8 cellular contexts compared by ENCODE assay signal in the genomic region with DNA sequence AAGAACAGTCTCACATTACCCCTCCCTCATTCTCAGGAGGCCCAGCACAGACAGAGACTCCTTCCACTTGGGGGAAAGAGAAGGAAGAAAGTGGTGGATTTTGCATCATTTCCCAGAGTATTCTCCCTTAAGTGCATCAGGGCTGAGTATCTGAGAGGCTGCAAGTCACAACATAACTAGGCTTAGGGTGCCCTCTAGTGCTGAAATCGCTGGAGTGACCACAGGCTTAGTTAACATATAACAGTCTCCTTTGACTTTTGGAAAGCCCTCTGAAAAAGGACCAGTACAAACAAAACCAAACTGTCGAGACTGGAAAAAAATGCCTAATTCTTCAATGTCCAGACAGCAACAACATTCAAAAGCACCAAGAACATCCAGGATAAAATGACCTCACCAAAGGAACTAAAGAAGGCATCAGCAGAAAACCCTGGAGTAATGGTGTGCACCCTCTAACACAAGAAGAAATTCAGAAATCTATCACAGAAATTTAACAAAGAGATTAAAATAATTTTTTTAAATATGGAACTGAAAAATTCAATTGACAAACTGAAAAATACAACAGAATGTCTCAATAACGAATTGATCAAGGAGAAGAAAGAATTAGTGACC.
DNase-seq lines count a peak whose midpoint lies in the region; ATAC-seq, FAIRE-seq and TF ChIP-seq lines count a peak whose summit lies in the region.

No MANE protein-coding gene starts in this region.

- TF ChIP-seq EP300 in K562 (IDR thresholded peaks at IDR 0.05; ENCODE audit: low read length) = no peak

- no peaks in the 10 kb centered on the region for H3K4me1 Mint-ChIP-seq in T-helper 17 cell

- POLR2A ChIA-PET in K562 (lab: Yijun Ruan, JAX) = no interaction called here

- no peak overlapping the region for H3K4me3 ChIP-seq in GM23248
- H3K4me3 ChIP-seq in OCI-LY1 (ENCODE audit: low read depth, low read length, poor library complexity, severe bottlenecking) = no peak overlapping the region
- no peak overlapping the region for H3K4me3 ChIP-seq in K562

- no peak overlapping the region for H3K27ac Mint-ChIP-seq in T-helper 17 cell

- H3K9me2 ChIP-seq in GM23248 (ENCODE audit: insufficient read depth) = no peaks in the 10 kb centered on the region
- no peaks in the 10 kb centered on the region for H3K9me2 ChIP-seq in OCI-LY1 (ENCODE audit: low read depth, low read length)

- no peaks in the 10 kb centered on the region for H3K9me3 ChIP-seq in GM23248 (ENCODE audit: low read depth)
- H3K9me3 ChIP-seq in OCI-LY1 (ENCODE audit: low read length) = no peaks in the 10 kb centered on the region
- H3K9me3 ChIP-seq in K562 (replicated peaks; ENCODE audit: control insufficient read depth, insufficient read depth, low read depth, low read length) = no peaks in the 10 kb centered on the region; the same call in 1 of the 2 replicates
- no peaks in the 10 kb centered on the region for H3K9me3 ChIP-seq in T-helper 17 cell (ENCODE audit: control insufficient read depth, low read length, poor library complexity, severe bottlenecking)

- peak; percentile 9 to 37 (median 25) for DNase-seq in stimulated activated CD4-positive, alpha-beta T cell treated with anti-CD3 and anti-CD28 coated beads, Interleukin-12 subunit alpha, Interleukin-12 subunit beta, amount 100 ng/mL, for 48 hours (ENCODE audit: low read depth in 2 of 3, low spot score in 1 of 3)
- no peak for DNase-seq in stimulated activated CD4-positive, alpha-beta T cell treated with anti-CD3 and anti-CD28 coated beads, Interleukin-12 subunit alpha, Interleukin-12 subunit beta, amount 100 ng/mL, for 4 hours
- DNase-seq in GM23248 (peak; percentile 76), HuH-7 (ENCODE audit: low spot score) (peak; percentile 15), K562 (ENCODE audit: extremely low read depth in 1 of 4, low spot score in 3 of 4) (peak; percentile 12 to 45 (median 18)), left lobe of liver (ENCODE audit: low spot score) (peak; percentile 64), T-helper 17 cell (no peak)

- H3K27me3 Mint-ChIP-seq in T-helper 17 cell = no peaks in the 10 kb centered on the region

- no peaks in the 10 kb centered on the region for H3K9me1 ChIP-seq in K562 (ENCODE audit: control insufficient read depth, insufficient read depth, low read length)

- H3K36me3 ChIP-seq in GM23248 (ENCODE audit: low read depth) (no peaks in the 10 kb centered on the region), OCI-LY1 (ENCODE audit: insufficient read depth, low read length) (no peaks in the 10 kb centered on the region), K562 (ENCODE audit: control insufficient read depth, insufficient read depth, low read length) (no peaks in the 10 kb centered on the region)

- WGBS in GM23248 (ENCODE audit: low coverage in 1 of 2, low lambda C conversion rate in 2 of 2, missing lambda C conversion rate in 2 of 2), 2 experiments = 0 to 1% methylated on average over 3 of the region's 3 CpGs
- WGBS in K562 (ENCODE audit: insufficient coverage, low coverage, missing lambda C conversion rate) = 0% methylated on average over 3 of the region's 3 CpGs

- CTCF ChIA-PET in K562 (lab: Yijun Ruan, JAX; ENCODE audit: low intra/inter-chr PET ratio) = interaction anchor here (0.6 kb wide), 1 partner anchor 1257 kb away, joined by 3 read pairs; no protein-coding TSS in a partner anchor

- H3K4me2 ChIP-seq in GM23248 (ENCODE audit: unreplicated experiment) = no peak overlapping the region
- no peak overlapping the region for H3K4me2 ChIP-seq in OCI-LY1 (ENCODE audit: low read length)
- no peak overlapping the region for H3K4me2 ChIP-seq in K562 (ENCODE audit: insufficient read depth, low read length)

- in situ Hi-C loops in GM23248 (cut with MboI) = loop anchor here (25.0 kb wide), 1 partner anchor 1262 kb away; no protein-coding TSS in a partner anchor
- in situ Hi-C loops in K562 (cut with MboI) = no loop called here

- TF ChIP-seq POLR2A in K562 (conservative IDR thresholded peaks at IDR 0.05) = no peak

- H3K27me3 ChIP-seq in GM23248 (replicated peaks; ENCODE audit: insufficient read depth) (no peaks in the 10 kb centered on the region), OCI-LY1 (ENCODE audit: insufficient read depth, low read length) (no peaks in the 10 kb centered on the region), K562 (ENCODE audit: control insufficient read depth in 2 of 2, insufficient read depth in 2 of 2, low read length in 2 of 2) (no peaks in the 10 kb centered on the region)

- peaks cover 2% of the 10 kb centered on the region for H3K36me3 Mint-ChIP-seq in T-helper 17 cell (ENCODE audit: low read depth)

- H3K79me2 ChIP-seq in GM23248 (ENCODE audit: insufficient read depth) = no peaks in the 10 kb centered on the region
- no peaks in the 10 kb centered on the region for H3K79me2 ChIP-seq in OCI-LY1 (ENCODE audit: insufficient read depth, low read length)
- no peaks in the 10 kb centered on the region for H3K79me2 ChIP-seq in K562 (ENCODE audit: control insufficient read depth, insufficient read depth, low read length)

- intact Hi-C loops in K562 (cut with micrococcal nuclease) = no loop called here

- H3F3A ChIP-seq in GM23248 (ENCODE audit: insufficient read depth) = no peaks in the 10 kb centered on the region
- no peaks in the 10 kb centered on the region for H3F3A ChIP-seq in OCI-LY1 (ENCODE audit: insufficient read depth, low read length)

- BruUV-seq in K562 (replicated peaks; lab: Mats Ljungman, UMichigan) = no TSS peak

- peak; percentile 31 to 61 for TF ChIP-seq RAD21 in K562 (CRISPR knock-in tag; conservative IDR thresholded peaks at IDR 0.05 in 1 of 2, IDR thresholded peaks at IDR 0.05 in 1 of 2)

- H3K9ac ChIP-seq in GM23248 = no peak overlapping the region
- no peak overlapping the region for H3K9ac ChIP-seq in OCI-LY1 (ENCODE audit: low read length)
- H3K9ac ChIP-seq in K562 (ENCODE audit: insufficient read depth in 1 of 2, low read depth in 2 of 2, low read length in 2 of 2) = no peak overlapping the region

- no peak for FAIRE-seq in K562 (lab: Jason Lieb, UNC)

- no peak overlapping the region for H3K4me3 Mint-ChIP-seq in T-helper 17 cell

- H3K4me1 ChIP-seq in GM23248 (ENCODE audit: insufficient read depth) (no peaks in the 10 kb centered on the region), OCI-LY1 (ENCODE audit: insufficient read depth, low read length, severe bottlenecking) (no peaks in the 10 kb centered on the region), K562 (replicated peaks in 1 of 2; ENCODE audit: control insufficient read depth in 2 of 2, insufficient read depth in 2 of 2, low read length in 2 of 2) (no peaks in the 10 kb centered on the region)

- no peak overlapping the region for H2AFZ ChIP-seq in GM23248
- no peak overlapping the region for H2AFZ ChIP-seq in OCI-LY1 (ENCODE audit: low read length)
- H2AFZ ChIP-seq in K562 (ENCODE audit: low read depth, low read length) = no peak overlapping the region

- no peaks in the 10 kb centered on the region for H4K20me1 ChIP-seq in GM23248 (ENCODE audit: insufficient read depth)
- H4K20me1 ChIP-seq in OCI-LY1 (ENCODE audit: insufficient read depth, low read length) = no peaks in the 10 kb centered on the region
- no peaks in the 10 kb centered on the region for H4K20me1 ChIP-seq in K562 (replicated peaks; ENCODE audit: control insufficient read depth, insufficient read depth, low read length)

- H3K27ac ChIP-seq in GM23248 = no peak overlapping the region
- no peak overlapping the region for H3K27ac ChIP-seq in OCI-LY1 (ENCODE audit: low read depth, low read length, poor library complexity, severe bottlenecking)
- H3K27ac ChIP-seq in K562 (ENCODE audit: extremely low read depth, low read depth, low read length) = no peak overlapping the region

- ATAC-seq in K562 (peak; percentile 71), left lobe of liver (peak; percentile 98), T-helper 17 cell (no peak)

- peak; percentile 74 for TF ChIP-seq CTCF in OCI-LY1 (IDR thresholded peaks at IDR 0.05; ENCODE audit: low read length)
- TF ChIP-seq CTCF in K562 (IDR thresholded peaks at IDR 0.05 in 2 of 3, conservative IDR thresholded peaks at IDR 0.05 in 1 of 3; ENCODE audit: insufficient read depth in 2 of 3, low read depth in 1 of 3, low read length in 3 of 3) = peak; percentile 18 to 37 (median 36); a peak in 3 of 6 replicates

TF ChIP-seq in K562, 482 proteins besides CTCF, POLR2A, EP300 and RAD21 (continues in another document):
- TF ChIP-seq ZNF586 (CRISPR knock-in tag; conservative IDR thresholded peaks at IDR 0.05) (no peak), BCLAF1 (IDR thresholded peaks at IDR 0.05; ENCODE audit: borderline replicate concordance in 1 of 2, control insufficient read depth in 1 of 2, low read depth in 2 of 2, low read length in 1 of 2) (no peak), ESRRB (CRISPR knock-in tag; IDR thresholded peaks at IDR 0.05; ENCODE audit: borderline replicate concordance) (no peak), TGIF2 (CRISPR knock-in tag; IDR thresholded peaks at IDR 0.05) (no peak), ZNF146 (CRISPR knock-in tag; IDR thresholded peaks at IDR 0.05; ENCODE audit: unreplicated experiment) (no peak)
- TF ChIP-seq, protein P1, sequence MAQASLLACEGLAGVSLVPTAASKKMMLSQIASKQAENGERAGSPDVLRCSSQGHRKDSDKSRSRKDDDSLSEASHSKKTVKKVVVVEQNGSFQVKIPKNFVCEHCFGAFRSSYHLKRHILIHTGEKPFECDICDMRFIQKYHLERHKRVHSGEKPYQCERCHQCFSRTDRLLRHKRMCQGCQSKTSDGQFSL (CRISPR knock-in tag; IDR thresholded peaks at IDR 0.05) = no peak
- TF ChIP-seq, protein P1 (tag; IDR thresholded peaks at IDR 0.05) = no peak

Comparison
In these comparisons a context has a peak if more than half of its experiments do, and no peak if none do; other contexts are left out.
1. DNase-seq: peak in stimulated activated CD4-positive, alpha-beta T cell treated with anti-CD3 and anti-CD28 coated beads, Interleukin-12 subunit alpha, Interleukin-12 subunit beta, amount 100 ng/mL, for 48 hours (3 of 3), GM23248 (single experiment), HuH-7 (single experiment), K562 (4 of 4) and left lobe of liver (single experiment); none in stimulated activated CD4-positive, alpha-beta T cell treated with anti-CD3 and anti-CD28 coated beads, Interleukin-12 subunit alpha, Interleukin-12 subunit beta, amount 100 ng/mL, for 4 hours (single experiment) and T-helper 17 cell (0 of 3).